13 cellular contexts compared by ENCODE assay signal in genomic region chr1:238606896-238607295, GRCh38.
A peak's percentile ranks its signal among the peaks of the same experiment; 100 is the strongest.
DNase-seq lines count a peak whose midpoint lies in the region; ATAC-seq and TF ChIP-seq lines count a peak whose summit lies in the region.
"Had no signal": no experiment of that assay in that cellular context is flagged by ENCODE, and none has a peak within 500 bp of the region (broad histone marks: within the 10 kb centered on the region; RNA-seq: fewer than 3 reads in every experiment).

No MANE protein-coding gene starts in this region.

- no CpG with 5 or more reads among the region's 4 CpGs for WGBS in IMR-90 (ENCODE audit: extremely low coverage in 2 of 2, insufficient read length in 1 of 2), 2 experiments
- WGBS in transverse colon (ENCODE audit: low coverage in 1 of 2), 2 donors: 57 to 58% methylated on average over 4 of the region's 4 CpGs

- no peaks in the 10 kb centered on the region for H4K20me1 ChIP-seq in IMR-90 (ENCODE audit: insufficient read depth, low read length)

- no peak overlapping the region for H2BK20ac ChIP-seq in IMR-90 (ENCODE audit: low read depth, low read length)

- no peak overlapping the region for H2AK9ac ChIP-seq in IMR-90 (replicated peaks; ENCODE audit: low read depth, low read length, poor library complexity)

- H3K4me1 ChIP-seq in IMR-90 (ENCODE audit: control insufficient read depth, insufficient read depth, low read length) (no peaks in the 10 kb centered on the region), transverse colon (no peaks in the 10 kb centered on the region)
- H3K4me1 ChIP-seq in effector memory CD4-positive, alpha-beta T cell (ENCODE audit: control insufficient read depth, insufficient read depth, low read length, poor library complexity, severe bottlenecking): no peaks in the 10 kb centered on the region

- DNase-seq in AML-193 (lab: John Stamatoyannopoulos, UW) (peak; percentile 37 to 40), IMR-90 (peak; percentile 47), RWPE1 (ENCODE audit: low spot score) (peak; percentile 74), occipital lobe (lab: John Stamatoyannopoulos, UW) (no peak), NCI-H1417 treated with DMSO at 0.1 percent for 48 hours (lab: John Stamatoyannopoulos, UW) (no peak), transverse colon (no peak)
- no peak for DNase-seq in effector memory CD4-positive, alpha-beta T cell
- DNase-seq: activated B cell treated with CpG ODN at 0.5 μM for 24 hours; anterior cingulate cortex; SHP77; stimulated activated CD4-positive, alpha-beta T cell treated with anti-CD3 and anti-CD28 coated beads, Interleukin-1b, Interleukin-23, amount 100 ng/mL, for 48 hours had no signal

- no peak for TF ChIP-seq EP300 in transverse colon (IDR thresholded peaks at IDR 0.05; ENCODE audit: low read depth)

- H3K79me1 ChIP-seq in IMR-90 (ENCODE audit: low read depth in 1 of 2, low read length in 2 of 2): no peaks in the 10 kb centered on the region

- H2BK5ac ChIP-seq in IMR-90 (ENCODE audit: low read depth, low read length, poor library complexity, severe bottlenecking): no peak overlapping the region

- H2AK5ac ChIP-seq in IMR-90 (ENCODE audit: low read depth, low read length): no peak overlapping the region

- no peak overlapping the region for H4K8ac ChIP-seq in IMR-90 (ENCODE audit: low read depth in 2 of 2, low read length in 2 of 2)

- H2AFZ ChIP-seq in IMR-90 (replicated peaks; ENCODE audit: low read length, poor library complexity): no peak overlapping the region

- no TSS peak for BruUV-seq in IMR-90 (replicated peaks; lab: Mats Ljungman, UMichigan)

- no peak overlapping the region for H3K4me2 ChIP-seq in IMR-90 (ENCODE audit: low read depth, low read length)

- H2BK15ac ChIP-seq in IMR-90 (ENCODE audit: low read depth, low read length): no peak overlapping the region

- no peak overlapping the region for H3K4ac ChIP-seq in IMR-90 (ENCODE audit: low read depth, low read length)

- H4K5ac ChIP-seq in IMR-90 (ENCODE audit: low read depth, low read length): no peak overlapping the region

- TF ChIP-seq POLR2A in IMR-90 (IDR thresholded peaks at IDR 0.05; ENCODE audit: low read depth, low read length): no peak
- TF ChIP-seq POLR2A in transverse colon (IDR thresholded peaks at IDR 0.05): no peak

- H3K27ac ChIP-seq in IMR-90 (ENCODE audit: insufficient read depth, low read length) (no peak overlapping the region), RWPE1 (no peak overlapping the region), transverse colon (no peak overlapping the region)
- H3K27ac ChIP-seq in effector memory CD4-positive, alpha-beta T cell (ENCODE audit: insufficient read depth, low read length, poor library complexity, severe bottlenecking): no peak overlapping the region

- CTCF ChIA-PET in IMR-90 (lab: Yijun Ruan, JAX): no interaction called here
- CTCF ChIA-PET in RWPE1 (lab: Yijun Ruan, JAX): interaction anchor here (0.5 to 0.6 kb wide), 2 partner anchors 47 to 228 kb away, joined by 3 read pairs; no protein-coding TSS in a partner anchor

- POLR2A ChIA-PET in IMR-90 (lab: Charles Lee; ENCODE audit: unreplicated experiment) (no interaction called here), RWPE1 (lab: Yijun Ruan, JAX; ENCODE audit: low non-redundant PET) (no interaction called here)

- H3K9me3 ChIP-seq in IMR-90 (ENCODE audit: control insufficient read depth, insufficient read depth, low read length) (no peaks in the 10 kb centered on the region), transverse colon (no peaks in the 10 kb centered on the region)
- H3K9me3 ChIP-seq in effector memory CD4-positive, alpha-beta T cell (ENCODE audit: control insufficient read depth, low read length): no peaks in the 10 kb centered on the region

- no peak overlapping the region for H3K4me3 ChIP-seq in IMR-90 (ENCODE audit: insufficient read depth, low read depth, low read length)
- H3K4me3 ChIP-seq in transverse colon: no peak overlapping the region
- no peak overlapping the region for H3K4me3 ChIP-seq in effector memory CD4-positive, alpha-beta T cell (ENCODE audit: insufficient read depth, low read depth, low read length, poor library complexity, severe bottlenecking)

- ATAC-seq in IMR-90 (ENCODE audit: low read depth) (no peak), esophagus mucosa (peak; percentile 96)
- ATAC-seq: stimulated activated effector memory CD8-positive, alpha-beta T cell treated with anti-CD3 and anti-CD28 coated beads, Interleukin-12 subunit alpha, Interleukin-12 subunit beta, amount 100 ng/mL, for 72 hours had no signal

- no peak overlapping the region for H4K91ac ChIP-seq in IMR-90 (ENCODE audit: insufficient read depth, low read depth, low read length)

- no peak overlapping the region for H3K14ac ChIP-seq in IMR-90 (replicated peaks; ENCODE audit: low read depth, low read length)

- intact Hi-C loops in IMR-90 (cut with micrococcal nuclease): no loop called here
- intact Hi-C loops in transverse colon (cut with DNase I; ENCODE audit: low total_unique reads): no loop called here

- H3K9me1 ChIP-seq in IMR-90 (ENCODE audit: insufficient read depth, low read length): no peaks in the 10 kb centered on the region

- H3K36me3 ChIP-seq in IMR-90 (ENCODE audit: control insufficient read depth, insufficient read depth, low read length) (no peaks in the 10 kb centered on the region), transverse colon (no peaks in the 10 kb centered on the region)
- H3K36me3 ChIP-seq in effector memory CD4-positive, alpha-beta T cell (ENCODE audit: control insufficient read depth, insufficient read depth, low read length): no peaks in the 10 kb centered on the region

- no peak overlapping the region for H3K9ac ChIP-seq in IMR-90 (ENCODE audit: low read depth, low read length)

- H2BK120ac ChIP-seq in IMR-90 (ENCODE audit: low read depth, low read length): no peak overlapping the region

- TF ChIP-seq CTCF in IMR-90 (conservative IDR thresholded peaks at IDR 0.05; ENCODE audit: low read depth, low read length) (no peak), RWPE1 (conservative IDR thresholded peaks at IDR 0.05; ENCODE audit: low read depth) (no peak), transverse colon (IDR thresholded peaks at IDR 0.05) (no peak)

- H3K18ac ChIP-seq in IMR-90 (ENCODE audit: low read depth, low read length): no peak overlapping the region

- H3K27me3 ChIP-seq in IMR-90 (ENCODE audit: control insufficient read depth, insufficient read depth, low read length) (no peaks in the 10 kb centered on the region), transverse colon (no peaks in the 10 kb centered on the region)
- H3K27me3 ChIP-seq in effector memory CD4-positive, alpha-beta T cell (replicated peaks; ENCODE audit: control insufficient read depth, insufficient read depth, low read length, poor library complexity, severe bottlenecking): no peaks in the 10 kb centered on the region

- in situ Hi-C loops in IMR-90 (cut with MboI; ENCODE audit: low sequenced_read_pairs): no loop called here
- in situ Hi-C loops in transverse colon (cut with MboI; ENCODE audit: low pct_ligation_motif_present in 1 of 4, low pct_unique_long_range_greater_than_20kb in 1 of 4, low sequenced_read_pairs in 3 of 4): no loop called here

- dilution Hi-C loops in IMR-90 (cut with HindIII; ENCODE audit: low sequenced_read_pairs, unreplicated experiment): no loop called here

- H3K56ac ChIP-seq in IMR-90 (ENCODE audit: extremely low read depth, insufficient read depth, low read length): no peak overlapping the region

- H3K23ac ChIP-seq in IMR-90 (ENCODE audit: low read depth, low read length): no peak overlapping the region

- TF ChIP-seq RAD21 in IMR-90 (IDR thresholded peaks at IDR 0.05; ENCODE audit: low read length): no peak

TF ChIP-seq in IMR-90, 13 proteins besides CTCF, POLR2A, EP300 and RAD21:
- 0 out of 2 replicates have a peak, but pooled peaks have one; percentile 1 for TF ChIP-seq CEBPB (IDR thresholded peaks at IDR 0.05; ENCODE audit: low read depth, low read length)
- no peak for TF ChIP-seq USF2 (IDR thresholded peaks at IDR 0.05; ENCODE audit: low read depth, low read length)

Comparison
In these comparisons a context has a peak if more than half of its experiments do, and no peak if none do; other contexts are left out.
1. DNase-seq: peak in AML-193 (2 of 2), IMR-90 (single experiment) and RWPE1 (single experiment); none in occipital lobe (single experiment), NCI-H1417 treated with DMSO at 0.1 percent for 48 hours (single experiment), transverse colon (single experiment) and effector memory CD4-positive, alpha-beta T cell (0 of 3).